In the genomic region with DNA sequence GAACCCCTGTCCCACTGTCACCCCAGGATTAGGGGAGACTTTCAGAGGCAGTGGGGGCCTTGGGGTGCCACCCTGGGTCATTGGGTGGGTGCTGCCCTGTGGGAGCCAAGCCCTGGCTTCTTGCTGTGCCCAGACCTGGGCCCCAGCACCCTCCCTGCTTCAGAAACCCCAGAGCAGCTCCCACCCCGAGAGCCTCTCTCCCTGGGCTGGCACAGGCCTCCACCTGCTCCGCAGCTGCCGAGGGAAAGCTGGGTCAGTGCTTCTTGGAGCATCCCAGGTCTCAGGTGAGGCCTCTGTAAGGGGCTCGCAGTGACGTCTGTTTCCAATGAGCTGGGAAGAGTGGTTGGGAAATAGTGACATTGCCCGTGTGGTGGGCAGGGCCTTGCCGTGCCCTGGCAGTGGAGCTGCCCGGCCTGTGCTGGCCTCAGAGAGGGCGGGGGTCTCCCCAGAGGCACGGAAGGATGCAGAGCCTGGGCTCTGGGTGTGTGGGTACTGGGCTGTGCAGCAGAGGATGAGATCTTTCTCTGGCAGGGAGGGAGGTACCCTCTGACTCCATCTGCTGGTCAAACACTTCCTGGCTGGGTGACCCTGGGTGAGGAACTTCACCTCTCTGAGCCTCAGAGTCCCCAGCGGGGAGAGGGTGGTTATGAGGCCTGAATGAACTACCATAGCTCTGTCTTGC, we compare ENCODE assay signal across 9 cellular contexts. TPM values are rescaled to one million over a fixed set of nuclear protein-coding genes. Genes with fewer than 3 reads are reported as not detected.
A peak's percentile ranks its signal among the peaks of the same experiment; 100 is the strongest.
DNase-seq lines count a peak whose midpoint lies in the region; ATAC-seq, FAIRE-seq and TF ChIP-seq lines count a peak whose summit lies in the region.
"Had no signal": no experiment of that assay in that cellular context is flagged by ENCODE, and none has a peak within 500 bp of the region (broad histone marks: within the 10 kb centered on the region; RNA-seq: fewer than 3 reads in every experiment).

No MANE protein-coding gene starts in this region.

- H3K27ac ChIP-seq in colonic mucosa (no peak overlapping the region), pancreas (peak overlapping the region; percentile 47 to 71 (median 58))

- ATAC-seq in pancreas = peak; percentile 30 to 49 (median 46)
- ATAC-seq in GM19455 (IDR thresholded peaks at IDR 0.05; ENCODE audit: unreplicated experiment) = no peak

- H3K4me3 ChIP-seq in colonic mucosa = no peak overlapping the region
- H3K4me3 ChIP-seq in pancreas = no peak overlapping the region

- peak; percentile 22 for DNase-seq in Daoy (ENCODE audit: low read depth)
- DNase-seq in LHCN-M2 (ENCODE audit: low read depth) = peak; percentile 35
- DNase-seq in colonic mucosa = no peak
- DNase-seq in pancreas = peak in 2 of 6 donors; percentile 52 to 58
- DNase-seq in NCI-H128 (lab: John Stamatoyannopoulos, UW; ENCODE audit: unreplicated experiment) = no peak
- no peak for DNase-seq in foreskin melanocyte
- DNase-seq in H4 (ENCODE audit: low spot score) = no peak

- H3K36me3 ChIP-seq in colonic mucosa (peaks cover 6% of the 10 kb centered on the region), pancreas (peaks cover 0 to 14% (median 9%) of the 10 kb centered on the region in 3 donors)

- H3K9me3 ChIP-seq in colonic mucosa (no peaks in the 10 kb centered on the region), pancreas (no peaks in the 10 kb centered on the region)

- H3K27me3 ChIP-seq in colonic mucosa (no peaks in the 10 kb centered on the region), pancreas (no peaks in the 10 kb centered on the region)

- no peak for FAIRE-seq in pancreas (lab: Jason Lieb, UNC)

- peak; percentile 27 for TF ChIP-seq CTCF in colonic mucosa (IDR thresholded peaks at IDR 0.05)
- peak in 2 of 4 donors; percentile 15 to 17 for TF ChIP-seq CTCF in pancreas (IDR thresholded peaks at IDR 0.05)

- H3K4me1 ChIP-seq in colonic mucosa (peaks cover 4% of the 10 kb centered on the region), pancreas (peaks cover 40 to 58% (median 50%) of the 10 kb centered on the region in 3 donors)

- WGBS in pancreas, 2 donors = 37 to 42% methylated on average over 11 of the region's 11 CpGs

- H3K9ac ChIP-seq in colonic mucosa (ENCODE audit: low read depth in 2 of 2, low read length in 2 of 2) = no peak overlapping the region

- intact Hi-C loops in colonic mucosa (cut with DNase I) = no loop called here
- intact Hi-C loops in pancreas (cut with DNase I) = loop anchor here in 1 of 3 donors (10.0 kb wide), 1 partner anchor 116 kb away; no protein-coding TSS in a partner anchor

RNA-seq across cellular contexts. Expression of gene C22orf23, which starts 23.0 kb away (rescaled TPM):
- 3.4 TPM in 1 of 2 replicates, not detected in the other for total RNA-seq in Daoy (2014; rRNA removed; shearing (Covaris generic))
- 0.29 TPM in 1 of 2 replicates, not detected in the other for total RNA-seq in LHCN-M2 (2014; rRNA removed)
- polyA plus RNA-seq in LHCN-M2 (2012) = 0.97 TPM
- not detected for total RNA-seq in colonic mucosa
- total RNA-seq in pancreas = under 1 TPM in 4 of 6 donors, not detected in 2; 0.09 to 0.31 (median 0.22) TPM
- polyA plus RNA-seq in pancreas = under 1 TPM; 0.38 to 0.68 TPM
- total RNA-seq in H4 (2014; rRNA removed; shearing (Covaris generic)) = 0.41 and 1.1 TPM in 2 replicates

RNA-seq across cellular contexts. Expression of gene POLR2F, which starts 23.1 kb away (rescaled TPM):
- 138 and 183 TPM in 2 replicates for total RNA-seq in Daoy (2014; rRNA removed; shearing (Covaris generic))
- total RNA-seq in LHCN-M2 (2014; rRNA removed) (45.9 and 64.8 TPM in 2 replicates), colonic mucosa (100 to 1,000 TPM in 1 of 2 donors, 10 to 100 TPM in 1; 52.5 to 110 TPM), pancreas (10 to 100 TPM; 21.2 to 32.5 (median 27.7) TPM)
- 182 TPM for polyA plus RNA-seq in LHCN-M2 (2012)
- 10 to 100 TPM; 61.9 to 74.5 TPM for polyA plus RNA-seq in pancreas
- total RNA-seq in H4 (2014; rRNA removed; shearing (Covaris generic)) = 145 and 155 TPM in 2 replicates

RNA-seq across cellular contexts. Expression of gene MICALL1, which starts 24.3 kb away (rescaled TPM):
- total RNA-seq in Daoy (2014; rRNA removed; shearing (Covaris generic)) = 22.2 and 33.6 TPM in 2 replicates
- total RNA-seq in LHCN-M2 (2014; rRNA removed) (52.0 and 54.6 TPM in 2 replicates), colonic mucosa (10 to 100 TPM; 27.3 TPM), pancreas (10 to 100 TPM; 16.5 to 22.3 (median 19.3) TPM)
- 44.3 TPM for polyA plus RNA-seq in LHCN-M2 (2012)
- polyA plus RNA-seq in pancreas = 10 to 100 TPM in 1 of 2 donors, 1 to 10 TPM in 1; 8.8 to 19.5 TPM
- total RNA-seq in H4 (2014; rRNA removed; shearing (Covaris generic)) = 11.6 and 17.2 TPM in 2 replicates

RNA-seq across cellular contexts. Expression of gene SOX10, which starts 53.9 kb away (rescaled TPM):
- not detected in 2 replicates for total RNA-seq in Daoy (2014; rRNA removed; shearing (Covaris generic))
- total RNA-seq in LHCN-M2 (2014; rRNA removed) (not detected in 2 replicates), colonic mucosa (1 to 10 TPM in 1 of 2 donors, under 1 TPM in 1; 0.57 to 3.4 TPM), pancreas (under 1 TPM; 0.06 to 0.67 (median 0.18) TPM)
- 0.04 TPM for polyA plus RNA-seq in LHCN-M2 (2012)
- under 1 TPM; 0.38 to 0.96 TPM for polyA plus RNA-seq in pancreas
- not detected in 2 replicates for total RNA-seq in H4 (2014; rRNA removed; shearing (Covaris generic))
- total RNA-seq: glomerular endothelial cell had no signal

Comparison
In these comparisons a context has a peak if more than half of its experiments do, and no peak if none do; other contexts are left out.
1. DNase-seq: peak in Daoy (single experiment) and LHCN-M2 (single experiment); none in colonic mucosa (single experiment), NCI-H128 (single experiment), foreskin melanocyte (single experiment) and H4 (single experiment).